ENCODE assay signal across 18 cellular contexts in the genomic region with DNA sequence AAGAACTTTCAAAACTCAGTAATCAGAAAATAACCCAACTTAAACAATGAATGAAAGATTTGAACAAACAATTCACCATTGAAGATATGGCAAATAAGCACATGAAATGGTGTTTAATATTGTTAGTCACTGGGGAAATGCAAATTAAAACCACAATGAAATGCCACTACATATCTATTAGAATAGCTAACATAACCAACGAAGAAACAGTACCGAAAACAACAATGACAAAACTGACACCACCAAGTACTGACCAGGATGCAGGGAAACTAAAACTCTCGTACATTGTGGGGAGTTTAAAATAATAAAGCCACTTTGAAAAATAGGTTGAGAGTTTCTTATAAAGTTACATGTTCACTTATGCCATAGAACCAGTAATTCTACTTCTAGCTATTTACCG.
DNase-seq lines count a peak whose midpoint lies in the region; ATAC-seq and TF ChIP-seq lines count a peak whose summit lies in the region.
"Had no signal": no experiment of that assay in that cellular context is flagged by ENCODE, and none has a peak within 500 bp of the region (broad histone marks: within the 10 kb centered on the region; RNA-seq: fewer than 3 reads in every experiment).

No MANE protein-coding gene starts in this region.

- peak overlapping the region; percentile 1; the same call in 1 of the 2 replicates for H3K4me2 ChIP-seq in MM.1S (ENCODE audit: low read depth, low read length)
- H3K4me2 ChIP-seq: BLaER1 had no signal

- H3K27me3 ChIP-seq in MM.1S (replicated peaks; ENCODE audit: insufficient read depth, low read length) (no peaks in the 10 kb centered on the region), right lobe of liver (no peaks in the 10 kb centered on the region)
- H3K27me3 ChIP-seq: BLaER1, right atrium auricular region had no signal

- peaks cover 4% of the 10 kb centered on the region for H3K9me3 Mint-ChIP-seq in activated T-helper 17 cell treated with anti-CD3 and anti-CD28 coated beads, Interleukin-2, amount 50 U/mL, for 72 hours
- H3K9me3 Mint-ChIP-seq: endodermal cell; stimulated activated naive CD8-positive, alpha-beta T cell treated with anti-CD3 and anti-CD28 coated beads, Interleukin-15, Interleukin-2, amounts not matched to agents 100 ng/mL and 50 ng/mL, for 24 hours had no signal

- ATAC-seq in GM18873 (IDR thresholded peaks at IDR 0.05; ENCODE audit: low FRiP score, unreplicated experiment): peak; percentile 72
- ATAC-seq in GM21576 (IDR thresholded peaks at IDR 0.05; ENCODE audit: unreplicated experiment): peak; percentile 88
- ATAC-seq in HG03064 (IDR thresholded peaks at IDR 0.05; ENCODE audit: low read depth, unreplicated experiment): peak; percentile 79
- no peak for ATAC-seq in activated T-helper 17 cell treated with anti-CD3 and anti-CD28 coated beads, Interleukin-2, amount 50 U/mL, for 72 hours (replicated peaks)
- ATAC-seq in right lobe of liver: no peak
- ATAC-seq: naive thymus-derived CD4-positive, alpha-beta T cell; Panc1 had no signal

- H3K36me3 ChIP-seq in MM.1S (replicated peaks; ENCODE audit: insufficient read depth, low read length) (no peaks in the 10 kb centered on the region), right lobe of liver (no peaks in the 10 kb centered on the region)
- H3K36me3 ChIP-seq: BLaER1, right atrium auricular region had no signal

- TF ChIP-seq POLR2A in right lobe of liver (IDR thresholded peaks at IDR 0.05): no peak

- DNase-seq in MM.1S (peak; percentile 13), right lobe of liver (no peak)
- DNase-seq in activated CD4-positive, alpha-beta T cell treated with anti-CD3 and anti-CD28 coated beads for 1 hour: no peak
- no peak for DNase-seq in activated naive CD4-positive, alpha-beta T cell (lab: John Stamatoyannopoulos, UW)
- DNase-seq: activated effector memory CD4-positive, alpha-beta T cell treated with Interleukin-2 at 50 U/mL for 16 hours; endodermal cell; MV-4-11; naive thymus-derived CD4-positive, alpha-beta T cell; stimulated activated CD4-positive, alpha-beta T cell treated with anti-CD3 and anti-CD28 coated beads, Interleukin-4, amount 100 ng/mL, for 4 hours; T-helper 2 cell had no signal

- WGBS in right lobe of liver (ENCODE audit: insufficient coverage, low coverage, low lambda C conversion rate, missing lambda C conversion rate): 55% methylated on average over 4 of the region's 4 CpGs

- H3K9me2 ChIP-seq in MM.1S (replicated peaks; ENCODE audit: insufficient read depth, low read length): no peaks in the 10 kb centered on the region

- H3K4me1 Mint-ChIP-seq in activated T-helper 17 cell treated with anti-CD3 and anti-CD28 coated beads, Interleukin-2, amount 50 U/mL, for 72 hours: no peaks in the 10 kb centered on the region
- H3K4me1 Mint-ChIP-seq: endodermal cell had no signal

- no peak overlapping the region for H3K4me3 ChIP-seq in MM.1S (ENCODE audit: low read length)
- no peak overlapping the region for H3K4me3 ChIP-seq in right lobe of liver
- H3K4me3 ChIP-seq: BLaER1, right atrium auricular region had no signal

- 0 out of 2 replicates have a peak, but pooled peaks cover 3% of the 10 kb centered on the region for H3F3A ChIP-seq in MM.1S (ENCODE audit: insufficient read depth, low read length)

- no peaks in the 10 kb centered on the region for H4K20me1 ChIP-seq in MM.1S (ENCODE audit: insufficient read depth, low read length)
- H4K20me1 ChIP-seq: BLaER1 had no signal

- no peak for TF ChIP-seq CTCF in MM.1S (IDR thresholded peaks at IDR 0.05; ENCODE audit: low read length)
- TF ChIP-seq CTCF in right lobe of liver (IDR thresholded peaks at IDR 0.05): no peak

- H3K27me3 Mint-ChIP-seq in activated T-helper 17 cell treated with anti-CD3 and anti-CD28 coated beads, Interleukin-2, amount 50 U/mL, for 72 hours: peaks cover 6% of the 10 kb centered on the region
- H3K27me3 Mint-ChIP-seq: stimulated activated naive CD8-positive, alpha-beta T cell treated with anti-CD3 and anti-CD28 coated beads, Interleukin-15, Interleukin-2, amounts not matched to agents 100 ng/mL and 50 ng/mL, for 24 hours had no signal

- H3K79me2 ChIP-seq in MM.1S (ENCODE audit: low read length): no peaks in the 10 kb centered on the region

- no peaks in the 10 kb centered on the region for H3K9me3 ChIP-seq in MM.1S (replicated peaks; ENCODE audit: insufficient read depth, low read length)
- H3K9me3 ChIP-seq in right lobe of liver: no peaks in the 10 kb centered on the region
- H3K9me3 ChIP-seq: BLaER1, right atrium auricular region had no signal

- intact Hi-C loops in right lobe of liver (cut with DNase I): no loop called here

- no peaks in the 10 kb centered on the region for H3K36me3 Mint-ChIP-seq in activated T-helper 17 cell treated with anti-CD3 and anti-CD28 coated beads, Interleukin-2, amount 50 U/mL, for 72 hours (ENCODE audit: low read depth)

- H3K4me1 ChIP-seq in MM.1S (ENCODE audit: low read length): peaks cover 4% of the 10 kb centered on the region; the same call in 1 of the 2 replicates
- no peaks in the 10 kb centered on the region for H3K4me1 ChIP-seq in right lobe of liver
- H3K4me1 ChIP-seq: BLaER1, right atrium auricular region had no signal

- H3K9ac ChIP-seq in MM.1S (ENCODE audit: low read length): no peak overlapping the region
- H3K9ac ChIP-seq: BLaER1 had no signal

- H3K27ac Mint-ChIP-seq in activated T-helper 17 cell treated with anti-CD3 and anti-CD28 coated beads, Interleukin-2, amount 50 U/mL, for 72 hours: no peak overlapping the region
- H3K27ac Mint-ChIP-seq: endodermal cell; naive thymus-derived CD4-positive, alpha-beta T cell; stimulated activated naive CD8-positive, alpha-beta T cell treated with anti-CD3 and anti-CD28 coated beads, Interleukin-15, Interleukin-2, amounts not matched to agents 100 ng/mL and 50 ng/mL, for 24 hours had no signal

- no peak overlapping the region for H2AFZ ChIP-seq in MM.1S (ENCODE audit: low read length)

- H3K27ac ChIP-seq in MM.1S (ENCODE audit: low read length): no peak overlapping the region
- no peak overlapping the region for H3K27ac ChIP-seq in right lobe of liver
- H3K27ac ChIP-seq: BLaER1, right atrium auricular region had no signal

- no peak overlapping the region for H3K4me3 Mint-ChIP-seq in activated T-helper 17 cell treated with anti-CD3 and anti-CD28 coated beads, Interleukin-2, amount 50 U/mL, for 72 hours
- H3K4me3 Mint-ChIP-seq: endodermal cell; naive thymus-derived CD4-positive, alpha-beta T cell; stimulated activated naive CD8-positive, alpha-beta T cell treated with anti-CD3 and anti-CD28 coated beads, Interleukin-15, Interleukin-2, amounts not matched to agents 100 ng/mL and 50 ng/mL, for 24 hours had no signal

Comparison
In these comparisons a context has a peak if more than half of its experiments do, and no peak if none do; other contexts are left out.
1. ATAC-seq: peak in GM18873 (single experiment), GM21576 (single experiment) and HG03064 (single experiment); none in activated T-helper 17 cell treated with anti-CD3 and anti-CD28 coated beads, Interleukin-2, amount 50 U/mL, for 72 hours (single experiment) and right lobe of liver (0 of 4).